ENCODE assay signal across 17 cellular contexts in genomic region chr19:1745589-1746031, GRCh38. TPM values are rescaled to one million over a fixed set of nuclear protein-coding genes. Genes with fewer than 3 reads are reported as not detected.
DNase-seq lines count a peak whose midpoint lies in the region; FAIRE-seq and TF ChIP-seq lines count a peak whose summit lies in the region.
"Had no signal": no experiment of that assay in that cellular context is flagged by ENCODE, and none has a peak within 500 bp of the region (broad histone marks: within the 10 kb centered on the region; RNA-seq: fewer than 3 reads in every experiment).

No MANE protein-coding gene starts in this region.

- TF ChIP-seq EP300 in neural cell (conservative IDR thresholded peaks at IDR 0.05; ENCODE audit: poor library complexity, severe bottlenecking) = no peak

- H3K9me3 ChIP-seq in neural cell (ENCODE audit: low read length) = no peaks in the 10 kb centered on the region
- H3K9me3 ChIP-seq: right lobe of liver, transverse colon had no signal

- no peaks in the 10 kb centered on the region for H3K9me2 ChIP-seq in neural cell (ENCODE audit: insufficient read depth, low read length)

- TF ChIP-seq CTCF in NB4 (IDR thresholded peaks at IDR 0.05; ENCODE audit: low read depth, low read length) (no peak), epithelial cell of esophagus (IDR thresholded peaks at IDR 0.05; ENCODE audit: insufficient read depth, low read depth, low read length, missing control alignments) (no peak), neural cell (IDR thresholded peaks at IDR 0.05; ENCODE audit: poor library complexity, severe bottlenecking) (no peak)

- H3K36me3 ChIP-seq in neural cell (ENCODE audit: insufficient read depth, low read length) = no peaks in the 10 kb centered on the region
- H3K36me3 ChIP-seq: right lobe of liver, transverse colon had no signal

- no peak overlapping the region for H2AFZ ChIP-seq in neural cell (ENCODE audit: low read depth, low read length)

- H3K4me2 ChIP-seq in neural cell (ENCODE audit: low read length) = peak overlapping the region; percentile 59

- no peaks in the 10 kb centered on the region for H3K79me2 ChIP-seq in neural cell (replicated peaks; ENCODE audit: insufficient read depth, low read length)

- no peak overlapping the region for H3K27ac ChIP-seq in neural cell (ENCODE audit: low read length)
- H3K27ac ChIP-seq: right lobe of liver, transverse colon had no signal

- no peaks in the 10 kb centered on the region for H3F3A ChIP-seq in neural cell (ENCODE audit: insufficient read depth, low read length, poor library complexity, severe bottlenecking)

- H3K9ac ChIP-seq in neural cell (ENCODE audit: low read length) = peak overlapping the region; percentile 39

- no peak for FAIRE-seq in GM12892 (lab: Jason Lieb, UNC)
- FAIRE-seq: G401.6, RCC 7860 had no signal

- peak; percentile 26 for DNase-seq in GDM1 (lab: John Stamatoyannopoulos, UW)
- peak; percentile 42 for DNase-seq in NB4 (ENCODE audit: low read depth)
- DNase-seq in epithelial cell of esophagus (ENCODE audit: low read depth) = peak; percentile 17
- DNase-seq in NCI-H1048 (lab: John Stamatoyannopoulos, UW) = no peak
- DNase-seq in GM12892 (ENCODE audit: insufficient read length) = no peak
- no peak for DNase-seq in NCI-H2227 (lab: John Stamatoyannopoulos, UW; ENCODE audit: unreplicated experiment)
- DNase-seq in stimulated activated CD4-positive, alpha-beta T cell treated with anti-CD3 and anti-CD28 coated beads, Interleukin-2, amount 100 ng/mL, for 24 hours = no peak
- DNase-seq: activated CD4-positive, alpha-beta T cell treated with anti-CD3 and anti-CD28 coated beads, Interleukin-2, amount 10 ng/mL, durations not matched to agents 7 days and 5 days; activated T-cell treated with anti-CD3 and anti-CD28 coated beads, Interleukin-2, amount 50 U/mL, for 4 hours; cerebellar nuclear complex; head of caudate nucleus; NCI-H1092 treated with DMSO at 0.1 percent for 48 hours; right lobe of liver; transverse colon had no signal

- H3K27me3 ChIP-seq in neural cell (ENCODE audit: insufficient read depth, low read depth, low read length) = peaks cover 56% of the 10 kb centered on the region

- no peak for TF ChIP-seq RAD21 in neural cell (conservative IDR thresholded peaks at IDR 0.05)

- H3K4me3 ChIP-seq in NB4 (ENCODE audit: low read depth, low read length) = no peak overlapping the region
- H3K4me3 ChIP-seq in epithelial cell of esophagus (ENCODE audit: low read length) = peak overlapping the region; percentile 21
- peak overlapping the region; percentile 54 for H3K4me3 ChIP-seq in neural cell (ENCODE audit: low read length)
- H3K4me3 ChIP-seq: right lobe of liver, transverse colon had no signal

- no peaks in the 10 kb centered on the region for H4K20me1 ChIP-seq in neural cell (ENCODE audit: insufficient read depth)

- TF ChIP-seq POLR2A in NB4 (IDR thresholded peaks at IDR 0.05; ENCODE audit: extremely low read depth, insufficient read length) = no peak
- no peak for TF ChIP-seq POLR2A in GM12892 (IDR thresholded peaks at IDR 0.05; ENCODE audit: low read depth, low read length)

TF ChIP-seq in neural cell, 6 proteins besides CTCF, POLR2A, EP300 and RAD21:
- TF ChIP-seq MXI1 (conservative IDR thresholded peaks at IDR 0.05; ENCODE audit: poor library complexity, severe bottlenecking) = no peak
- TF ChIP-seq SMC3 (conservative IDR thresholded peaks at IDR 0.05; ENCODE audit: poor library complexity) = no peak
- no peak for TF ChIP-seq POLR2AphosphoS5 (IDR thresholded peaks at IDR 0.05)
- TF ChIP-seq, protein P1, sequence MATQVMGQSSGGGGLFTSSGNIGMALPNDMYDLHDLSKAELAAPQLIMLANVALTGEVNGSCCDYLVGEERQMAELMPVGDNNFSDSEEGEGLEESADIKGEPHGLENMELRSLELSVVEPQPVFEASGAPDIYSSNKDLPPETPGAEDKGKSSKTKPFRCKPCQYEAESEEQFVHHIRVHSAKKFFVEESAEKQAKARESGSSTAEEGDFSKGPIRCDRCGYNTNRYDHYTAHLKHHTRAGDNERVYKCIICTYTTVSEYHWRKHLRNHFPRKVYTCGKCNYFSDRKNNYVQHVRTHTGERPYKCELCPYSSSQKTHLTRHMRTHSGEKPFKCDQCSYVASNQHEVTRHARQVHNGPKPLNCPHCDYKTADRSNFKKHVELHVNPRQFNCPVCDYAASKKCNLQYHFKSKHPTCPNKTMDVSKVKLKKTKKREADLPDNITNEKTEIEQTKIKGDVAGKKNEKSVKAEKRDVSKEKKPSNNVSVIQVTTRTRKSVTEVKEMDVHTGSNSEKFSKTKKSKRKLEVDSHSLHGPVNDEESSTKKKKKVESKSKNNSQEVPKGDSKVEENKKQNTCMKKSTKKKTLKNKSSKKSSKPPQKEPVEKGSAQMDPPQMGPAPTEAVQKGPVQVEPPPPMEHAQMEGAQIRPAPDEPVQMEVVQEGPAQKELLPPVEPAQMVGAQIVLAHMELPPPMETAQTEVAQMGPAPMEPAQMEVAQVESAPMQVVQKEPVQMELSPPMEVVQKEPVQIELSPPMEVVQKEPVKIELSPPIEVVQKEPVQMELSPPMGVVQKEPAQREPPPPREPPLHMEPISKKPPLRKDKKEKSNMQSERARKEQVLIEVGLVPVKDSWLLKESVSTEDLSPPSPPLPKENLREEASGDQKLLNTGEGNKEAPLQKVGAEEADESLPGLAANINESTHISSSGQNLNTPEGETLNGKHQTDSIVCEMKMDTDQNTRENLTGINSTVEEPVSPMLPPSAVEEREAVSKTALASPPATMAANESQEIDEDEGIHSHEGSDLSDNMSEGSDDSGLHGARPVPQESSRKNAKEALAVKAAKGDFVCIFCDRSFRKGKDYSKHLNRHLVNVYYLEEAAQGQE (IDR thresholded peaks at IDR 0.05; ENCODE audit: borderline replicate concordance) = no peak
- TF ChIP-seq TAF1 (IDR thresholded peaks at IDR 0.05; ENCODE audit: low read depth) = no peak
- TF ChIP-seq EZH2 (IDR thresholded peaks at IDR 0.05; ENCODE audit: borderline replicate concordance, insufficient read depth, low read length, poor library complexity, severe bottlenecking) = no peak

RNA-seq across cellular contexts. Expression of gene ONECUT3, which starts 7.7 kb away (rescaled TPM):
- 0.45 and 1.6 TPM in 2 replicates for polyA plus RNA-seq in neural cell
- 1.2 TPM in 2 replicates for polyA minus RNA-seq in neural cell
- not detected for polyA plus RNA-seq in GM12892 (2012; ENCODE audit: missing spikeins)

Comparison
In these comparisons a context has a peak if more than half of its experiments do, and no peak if none do; other contexts are left out.
1. DNase-seq: peak in GDM1 (single experiment), NB4 (single experiment) and epithelial cell of esophagus (single experiment); none in NCI-H1048 (single experiment), GM12892 (single experiment), NCI-H2227 (single experiment) and stimulated activated CD4-positive, alpha-beta T cell treated with anti-CD3 and anti-CD28 coated beads, Interleukin-2, amount 100 ng/mL, for 24 hours (0 of 2).